In the genomic region with DNA sequence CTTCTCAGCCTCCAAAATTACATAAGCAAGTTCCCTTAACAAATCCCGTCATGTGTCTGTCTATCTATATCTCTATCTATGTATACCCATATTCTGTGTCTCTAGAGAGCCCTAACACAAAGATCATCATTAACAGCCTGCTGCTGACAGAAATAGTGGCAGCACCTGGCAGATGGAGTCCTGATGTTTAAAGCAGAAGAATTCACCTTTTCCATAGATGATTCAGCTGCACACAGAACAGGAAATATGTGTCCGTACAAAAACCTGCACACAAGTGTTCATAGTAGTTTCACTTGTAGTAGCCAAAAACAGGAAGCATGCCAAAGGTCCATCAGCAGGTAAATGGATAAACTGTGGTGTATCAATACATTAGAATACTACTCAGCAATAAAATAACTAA, we compare ENCODE assay signal across 17 cellular contexts. TPM values are rescaled to one million over a fixed set of nuclear protein-coding genes. Genes with fewer than 3 reads are reported as not detected.
DNase-seq lines count a peak whose midpoint lies in the region; ATAC-seq, FAIRE-seq and TF ChIP-seq lines count a peak whose summit lies in the region.
"Had no signal": no experiment of that assay in that cellular context is flagged by ENCODE, and none has a peak within 500 bp of the region (broad histone marks: within the 10 kb centered on the region; RNA-seq: fewer than 3 reads in every experiment).

No MANE protein-coding gene starts in this region.

- H3K36me3 ChIP-seq in right atrium auricular region: no peaks in the 10 kb centered on the region

- H3K27ac ChIP-seq in right atrium auricular region: no peak overlapping the region

- H3K4me1 ChIP-seq in right atrium auricular region: no peaks in the 10 kb centered on the region

- ATAC-seq in GM18858 (IDR thresholded peaks at IDR 0.05; ENCODE audit: unreplicated experiment) (peak; percentile 65), GM21423 (IDR thresholded peaks at IDR 0.05; ENCODE audit: unreplicated experiment) (peak; percentile 81), HG02973 (IDR thresholded peaks at IDR 0.05; ENCODE audit: unreplicated experiment) (peak; percentile 84)
- ATAC-seq: GM23338, HepG2 had no signal

- TF ChIP-seq CTCF in right atrium auricular region (IDR thresholded peaks at IDR 0.05): no peak

- no peak for FAIRE-seq in HTR-8/SVneo (lab: Jason Lieb, UNC)
- FAIRE-seq: bronchial epithelial cell, HepG2 had no signal

- H3K9me3 ChIP-seq in right atrium auricular region: no peaks in the 10 kb centered on the region
- H3K9me3 ChIP-seq: SK-N-SH had no signal

- H3K4me3 ChIP-seq in right atrium auricular region: no peak overlapping the region
- H3K4me3 ChIP-seq: GM23338 had no signal

- DNase-seq in NCI-H526 treated with DMSO at 0.1 percent for 48 hours (lab: John Stamatoyannopoulos, UW) (peak; percentile 92), HTR-8/SVneo (ENCODE audit: insufficient read length, low spot score) (no peak), GF-D8 (lab: John Stamatoyannopoulos, UW) (no peak), right atrium auricular region (ENCODE audit: low spot score) (no peak)
- no peak for DNase-seq in activated CD8-positive, alpha-beta memory T cell treated with anti-CD3 and anti-CD28 coated beads, Interleukin-2, amount 50 U/mL, for 48 hours
- DNase-seq: NCI-H1105 treated with DMSO at 0.1 percent for 48 hours; NCI-H748 treated with DMSO at 0.1 percent for 48 hours; occipital lobe; SK-N-SH; stimulated activated CD4-positive, alpha-beta T cell treated with anti-CD3 and anti-CD28 coated beads, Interleukin-12 subunit alpha, Interleukin-12 subunit beta, amount 100 ng/mL, for 4 hours; stimulated activated CD8-positive, alpha-beta memory T cell treated with anti-CD3 and anti-CD28 coated beads, Interleukin-4, amount 100 ng/mL, for 48 hours had no signal

- no peaks in the 10 kb centered on the region for H3K27me3 ChIP-seq in right atrium auricular region

RNA-seq across cellular contexts. Expression of a gene that starts 45.0 kb away (rescaled TPM):
- total RNA-seq in right atrium auricular region: 10 to 100 TPM; 37.2 to 43.8 TPM
